ENCODE assay signal across 1 cellular context in the genomic region with DNA sequence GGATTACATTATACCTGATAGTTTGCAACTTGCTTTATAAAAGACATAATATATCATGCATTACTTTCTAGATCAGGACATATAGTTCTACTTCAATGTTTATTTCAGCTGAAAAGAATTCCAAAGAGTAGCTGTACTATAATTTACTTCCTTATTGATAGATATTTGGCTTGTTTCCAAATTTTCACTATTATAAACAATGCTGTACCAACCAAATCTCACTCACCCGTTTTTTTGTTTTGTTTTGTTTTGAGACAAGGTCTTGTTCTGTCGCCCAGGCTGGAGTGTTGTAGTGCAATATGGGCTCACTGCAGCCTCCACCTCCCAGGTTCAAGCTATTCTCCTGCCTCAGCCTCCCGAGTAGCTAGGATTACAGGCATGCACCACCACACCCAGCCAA.
TF ChIP-seq lines count a peak whose summit lies in the region.

No MANE protein-coding gene starts in this region.

TF ChIP-seq in IMR-90, 13 proteins besides CTCF, POLR2A, EP300 and RAD21 (continued from another document):
- TF ChIP-seq, protein P1, sequence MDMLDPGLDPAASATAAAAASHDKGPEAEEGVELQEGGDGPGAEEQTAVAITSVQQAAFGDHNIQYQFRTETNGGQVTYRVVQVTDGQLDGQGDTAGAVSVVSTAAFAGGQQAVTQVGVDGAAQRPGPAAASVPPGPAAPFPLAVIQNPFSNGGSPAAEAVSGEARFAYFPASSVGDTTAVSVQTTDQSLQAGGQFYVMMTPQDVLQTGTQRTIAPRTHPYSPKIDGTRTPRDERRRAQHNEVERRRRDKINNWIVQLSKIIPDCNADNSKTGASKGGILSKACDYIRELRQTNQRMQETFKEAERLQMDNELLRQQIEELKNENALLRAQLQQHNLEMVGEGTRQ (IDR thresholded peaks at IDR 0.05; ENCODE audit: low read depth, low read length): no peak
- TF ChIP-seq ELK1 (IDR thresholded peaks at IDR 0.05; ENCODE audit: borderline replicate concordance, low read depth, low read length): no peak
- TF ChIP-seq CEBPB (IDR thresholded peaks at IDR 0.05; ENCODE audit: low read depth, low read length): no peak
- no peak for TF ChIP-seq NFE2L2 (IDR thresholded peaks at IDR 0.05; ENCODE audit: low read depth, low read length)
- no peak for TF ChIP-seq RFX5 (IDR thresholded peaks at IDR 0.05; ENCODE audit: low read depth, low read length)
- no peak for TF ChIP-seq MAZ (IDR thresholded peaks at IDR 0.05; ENCODE audit: borderline replicate concordance, low read depth, low read length)
- TF ChIP-seq SMC3 (IDR thresholded peaks at IDR 0.05; ENCODE audit: low read depth, low read length): no peak
